In the genomic region with DNA sequence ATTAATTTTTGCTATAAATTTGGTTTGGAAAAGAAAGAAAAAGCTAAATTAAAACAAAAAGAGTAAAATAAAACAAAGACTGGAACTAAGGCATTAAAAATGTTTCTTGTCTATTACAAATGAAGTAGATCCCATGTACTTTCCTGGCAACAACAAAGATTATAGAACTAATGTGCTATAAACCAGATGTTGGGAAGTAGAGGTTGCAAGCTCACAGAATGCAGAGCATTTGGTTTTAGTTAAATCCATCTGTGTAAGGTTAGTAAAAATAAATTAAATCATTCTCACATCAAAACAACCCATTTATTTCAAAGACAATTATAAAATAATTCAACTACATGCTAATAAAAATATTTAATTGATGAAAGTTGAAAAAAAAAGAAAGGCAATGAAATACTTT, we compare ENCODE assay signal across 27 cellular contexts.
"Had no signal": no experiment of that assay in that cellular context is flagged by ENCODE, and none has a peak within 500 bp of the region (broad histone marks: within the 10 kb centered on the region; RNA-seq: fewer than 3 reads in every experiment).

No MANE protein-coding gene starts in this region.

- H3K27me3 ChIP-seq: brain microvascular endothelial cell, heart right ventricle, left lung, testis, transverse colon had no signal

- H3K4me1 ChIP-seq: heart right ventricle, left lung, testis, transverse colon had no signal

- H3K36me3 ChIP-seq: brain microvascular endothelial cell, heart right ventricle, left lung, transverse colon, WERI-Rb-1 had no signal

- H3K4me3 Mint-ChIP-seq: activated CD4-positive, alpha-beta memory T cell treated with anti-CD3 and anti-CD28 coated beads for 36 hours; activated CD4-positive, alpha-beta T cell treated with anti-CD3 and anti-CD28 coated beads, Interleukin-2, amount 10 ng/mL, durations not matched to agents 24 days and 14 days; activated naive CD4-positive, alpha-beta T cell treated with anti-CD3 and anti-CD28 coated beads, Interleukin-2, amount 10 ng/mL, durations not matched to agents 7 days and 5 days; activated naive CD8-positive, alpha-beta T cell treated with anti-CD3 and anti-CD28 coated beads, Interleukin-2, amount 10 ng/mL, durations not matched to agents 7 days and 5 days; activated T-cell treated with anti-CD3 and anti-CD28 coated beads, Interleukin-2, amount 50 U/mL, for 24 hours; effector memory CD8-positive, alpha-beta T cell; natural killer cell; T-helper 17 cell had no signal

- H3K9me3 Mint-ChIP-seq: activated CD4-positive, alpha-beta T cell treated with anti-CD3 and anti-CD28 coated beads, Interleukin-2, amount 10 ng/mL, durations not matched to agents 24 days and 14 days; activated naive CD4-positive, alpha-beta T cell treated with anti-CD3 and anti-CD28 coated beads, Interleukin-2, amount 10 ng/mL, durations not matched to agents 7 days and 5 days had no signal

- H3K36me3 Mint-ChIP-seq: activated naive CD4-positive, alpha-beta T cell treated with anti-CD3 and anti-CD28 coated beads, Interleukin-2, amount 10 ng/mL, durations not matched to agents 7 days and 5 days; natural killer cell had no signal

- H3K27ac Mint-ChIP-seq: activated CD4-positive, alpha-beta memory T cell treated with anti-CD3 and anti-CD28 coated beads for 36 hours; activated CD4-positive, alpha-beta T cell treated with anti-CD3 and anti-CD28 coated beads, Interleukin-2, amount 10 ng/mL, durations not matched to agents 24 days and 14 days; activated naive CD4-positive, alpha-beta T cell treated with anti-CD3 and anti-CD28 coated beads, Interleukin-2, amount 10 ng/mL, durations not matched to agents 7 days and 5 days; activated naive CD8-positive, alpha-beta T cell treated with anti-CD3 and anti-CD28 coated beads, Interleukin-2, amount 10 ng/mL, durations not matched to agents 7 days and 5 days; activated T-cell treated with anti-CD3 and anti-CD28 coated beads, Interleukin-2, amount 50 U/mL, for 24 hours; effector memory CD8-positive, alpha-beta T cell; natural killer cell; T-helper 17 cell had no signal

- H3K27me3 Mint-ChIP-seq: activated CD4-positive, alpha-beta memory T cell treated with anti-CD3 and anti-CD28 coated beads for 36 hours; activated CD4-positive, alpha-beta T cell treated with anti-CD3 and anti-CD28 coated beads, Interleukin-2, amount 10 ng/mL, durations not matched to agents 24 days and 14 days; activated naive CD4-positive, alpha-beta T cell treated with anti-CD3 and anti-CD28 coated beads, Interleukin-2, amount 10 ng/mL, durations not matched to agents 7 days and 5 days; activated naive CD8-positive, alpha-beta T cell treated with anti-CD3 and anti-CD28 coated beads, Interleukin-2, amount 10 ng/mL, durations not matched to agents 7 days and 5 days; activated T-cell treated with anti-CD3 and anti-CD28 coated beads, Interleukin-2, amount 50 U/mL, for 24 hours; effector memory CD8-positive, alpha-beta T cell; T-helper 17 cell had no signal

- ATAC-seq: effector memory CD8-positive, alpha-beta T cell; heart right ventricle; left lung; natural killer cell; right cardiac atrium; stimulated activated naive CD8-positive, alpha-beta T cell treated with anti-CD3 and anti-CD28 coated beads, Interleukin-15, Interleukin-2, amounts not matched to agents 100 U/mL and 50 U/mL, for 24 hours; T-helper 17 cell had no signal

- H3K4me1 Mint-ChIP-seq: activated CD4-positive, alpha-beta T cell treated with anti-CD3 and anti-CD28 coated beads, Interleukin-2, amount 10 ng/mL, durations not matched to agents 24 days and 14 days; activated naive CD4-positive, alpha-beta T cell treated with anti-CD3 and anti-CD28 coated beads, Interleukin-2, amount 10 ng/mL, durations not matched to agents 7 days and 5 days; activated naive CD8-positive, alpha-beta T cell treated with anti-CD3 and anti-CD28 coated beads, Interleukin-2, amount 10 ng/mL, durations not matched to agents 7 days and 5 days; natural killer cell; T-helper 17 cell had no signal

- DNase-seq: activated CD4-positive, alpha-beta memory T cell treated with anti-CD3 and anti-CD28 coated beads for 36 hours; activated CD4-positive, alpha-beta T cell treated with anti-CD3 and anti-CD28 coated beads, Interleukin-2, amount 10 ng/mL, durations not matched to agents 24 days and 14 days; activated CD4-positive, CD25-positive, alpha-beta regulatory T cell treated with anti-CD3 and anti-CD28 coated beads, Interleukin-2, amount 50 U/mL, for 72 hours; activated CD8-positive, alpha-beta memory T cell treated with anti-CD3 and anti-CD28 coated beads, Interleukin-2, amount 50 U/mL, for 48 hours; activated gamma-delta T cell; activated naive CD4-positive, alpha-beta T cell treated with anti-CD3 and anti-CD28 coated beads, Interleukin-2, amount 10 ng/mL, durations not matched to agents 7 days and 5 days; activated naive CD8-positive, alpha-beta T cell treated with anti-CD3 and anti-CD28 coated beads, Interleukin-2, amount 10 ng/mL, durations not matched to agents 7 days and 5 days; activated T-cell treated with anti-CD3 and anti-CD28 coated beads, Interleukin-2, amount 50 U/mL, for 24 hours; amniotic stem cell; brain microvascular endothelial cell; effector memory CD8-positive, alpha-beta T cell; heart right ventricle; kidney glomerular epithelial cell; left lung; mesendoderm; natural killer cell; posterior cingulate gyrus; right cardiac atrium; stimulated activated CD4-positive, alpha-beta T cell treated with anti-CD3 and anti-CD28 coated beads, Interleukin-2, amount 100 ng/mL, for 48 hours; stimulated activated naive CD8-positive, alpha-beta T cell treated with anti-CD3 and anti-CD28 coated beads, Interleukin-15, Interleukin-2, amounts not matched to agents 100 U/mL and 50 U/mL, for 24 hours; T-helper 17 cell; T1000; testis; transverse colon; WERI-Rb-1 had no signal

- H3K4me3 ChIP-seq: coronary artery, heart right ventricle, left lung, lung, testis, transverse colon had no signal

- H3K9me3 ChIP-seq: testis had no signal
